Comparison of ENCODE assay signal across 1 cellular context in genomic region chr13:32309812-32310706, GRCh38.
TF ChIP-seq lines count a peak whose summit lies in the region.

No MANE protein-coding gene starts in this region.

TF ChIP-seq in HEK293, 187 proteins besides CTCF, POLR2A, EP300 and RAD21 (continued from another document):
- TF ChIP-seq ZNF692 (tag by site-specific recombination; IDR thresholded peaks at IDR 0.05) = no peak
